20 cellular contexts compared by ENCODE assay signal in genomic region chr12:53479314-53479713, GRCh38. TPM values are rescaled to one million over a fixed set of nuclear protein-coding genes. Genes with fewer than 3 reads are reported as not detected.
DNase-seq lines count a peak whose midpoint lies in the region; ATAC-seq, FAIRE-seq and TF ChIP-seq lines count a peak whose summit lies in the region.
"Had no signal": no experiment of that assay in that cellular context is flagged by ENCODE, and none has a peak within 500 bp of the region (broad histone marks: within the 10 kb centered on the region; RNA-seq: fewer than 3 reads in every experiment).

No MANE protein-coding gene starts in this region.

- POLR2A ChIA-PET in HepG2 (lab: Yijun Ruan, JAX) = interaction anchor here (1.2 to 1.8 kb wide), 2 partner anchors 11 to 22 kb away, joined by 3 to 8 read pairs; partner anchors contain the start of gene TARBP2

- TF ChIP-seq EP300 in HepG2 (IDR thresholded peaks at IDR 0.05; ENCODE audit: low read depth in 2 of 2, low read length in 2 of 2) (no peak), HepG2 (CRISPR knock-in tag; IDR thresholded peaks at IDR 0.05; ENCODE audit: borderline replicate concordance) (no peak)

- H3K4me1 ChIP-seq in HepG2 (ENCODE audit: insufficient read depth, low read length) = no peaks in the 10 kb centered on the region
- H3K4me1 ChIP-seq in right lobe of liver = peaks cover 0 to 3% (median 0%) of the 10 kb centered on the region in 4 donors
- peaks cover 2% of the 10 kb centered on the region for H3K4me1 ChIP-seq in hepatocyte (ENCODE audit: insufficient read depth)

- H3K27me3 ChIP-seq in HepG2 (ENCODE audit: control insufficient read depth in 1 of 2, insufficient read depth in 2 of 2, low read length in 2 of 2) (no peaks in the 10 kb centered on the region), right lobe of liver (no peaks in the 10 kb centered on the region), hepatocyte (no peaks in the 10 kb centered on the region)
- H3K27me3 ChIP-seq: upper lobe of right lung had no signal

- H3K79me2 ChIP-seq in HepG2 (ENCODE audit: insufficient read depth, low read length) (peaks cover 3% of the 10 kb centered on the region), hepatocyte (peaks cover 46% of the 10 kb centered on the region)

- H3K9me3 ChIP-seq in HepG2 (ENCODE audit: low read length) (no peaks in the 10 kb centered on the region), right lobe of liver (no peaks in the 10 kb centered on the region), hepatocyte (ENCODE audit: low read depth) (no peaks in the 10 kb centered on the region)
- H3K9me3 ChIP-seq: upper lobe of right lung had no signal

- TF ChIP-seq POLR2A in HepG2 (IDR thresholded peaks at IDR 0.05; ENCODE audit: insufficient read depth in 1 of 2, low read depth in 2 of 2, low read length in 2 of 2) (no peak), right lobe of liver (IDR thresholded peaks at IDR 0.05) (no peak)

- CTCF ChIA-PET in HepG2 (lab: Yijun Ruan, JAX; ENCODE audit: low intra/inter-chr PET ratio, low total read pairs) = no interaction called here

- H4K20me1 ChIP-seq in HepG2 (ENCODE audit: insufficient read depth, low read length) (peaks cover 26% of the 10 kb centered on the region), hepatocyte (ENCODE audit: insufficient read depth, poor library complexity, severe bottlenecking) (peaks cover 72% of the 10 kb centered on the region)

- 95% methylated on average over 5 of the region's 5 CpGs for WGBS in HepG2 (ENCODE audit: low lambda C conversion rate)
- WGBS in right lobe of liver (ENCODE audit: insufficient coverage, low coverage, low lambda C conversion rate, missing lambda C conversion rate) = 85% methylated on average over 5 of the region's 5 CpGs
- WGBS in hepatocyte (ENCODE audit: low lambda C conversion rate, missing lambda C conversion rate) = 81% methylated on average over 5 of the region's 5 CpGs

- ATAC-seq in HepG2 (no peak), right lobe of liver (no peak), GM21423 (IDR thresholded peaks at IDR 0.05; ENCODE audit: unreplicated experiment) (no peak), GM21360 (IDR thresholded peaks at IDR 0.05; ENCODE audit: unreplicated experiment) (no peak)
- ATAC-seq: stimulated activated naive B cell treated with anti-CD40 and anti-IgM and Interleukin-4, amounts not matched to agents 10 μg/mL and 1 μg/mL and 100 μg/mL, for 72 hours; upper lobe of right lung had no signal

- TF ChIP-seq CTCF in HepG2 (CRISPR knock-in tag; IDR thresholded peaks at IDR 0.05) (no peak), right lobe of liver (IDR thresholded peaks at IDR 0.05) (no peak), hepatocyte (IDR thresholded peaks at IDR 0.05; ENCODE audit: poor library complexity) (no peak)

- H3K4me1 Mint-ChIP-seq in activated naive CD8-positive, alpha-beta T cell (ENCODE audit: low read depth) = peaks cover 27% of the 10 kb centered on the region

- H3K4me3 Mint-ChIP-seq in activated naive CD8-positive, alpha-beta T cell = no peak overlapping the region
- H3K4me3 Mint-ChIP-seq: activated B cell treated with CpG ODN at 0.5 μM for 24 hours; H9; mesothelial cell of epicardium; stimulated activated naive B cell treated with anti-CD40 and anti-IgM and Interleukin-4, amounts not matched to agents 10 μg/mL and 1 μg/mL and 100 μg/mL, for 72 hours had no signal

- peaks cover 24 to 68% of the 10 kb centered on the region in 2 experiments for H3K36me3 ChIP-seq in HepG2 (replicated peaks in 1 of 2; ENCODE audit: control insufficient read depth in 1 of 2, insufficient read depth in 2 of 2, low read length in 2 of 2)
- H3K36me3 ChIP-seq in right lobe of liver = peaks cover 21 to 80% (median 47%) of the 10 kb centered on the region in 4 donors
- peaks cover 6% of the 10 kb centered on the region for H3K36me3 ChIP-seq in hepatocyte (replicated peaks; ENCODE audit: insufficient read depth, low read depth)

- FAIRE-seq in HepG2 (lab: Jason Lieb, UNC) = no peak
- FAIRE-seq: islet of Langerhans, RCC 7860 had no signal

- H3K9me3 Mint-ChIP-seq in activated naive CD8-positive, alpha-beta T cell (ENCODE audit: low read depth) = no peaks in the 10 kb centered on the region
- H3K9me3 Mint-ChIP-seq: activated B cell treated with CpG ODN at 0.5 μM for 24 hours; H9; mesothelial cell of epicardium; stimulated activated naive B cell treated with anti-CD40 and anti-IgM and Interleukin-4, amounts not matched to agents 10 μg/mL and 1 μg/mL and 100 μg/mL, for 72 hours had no signal

- H3K36me3 Mint-ChIP-seq in activated naive CD8-positive, alpha-beta T cell = peaks cover 4% of the 10 kb centered on the region

- no peaks in the 10 kb centered on the region for H3K9me2 ChIP-seq in hepatocyte (replicated peaks; ENCODE audit: insufficient read depth)

- no peak for TF ChIP-seq RAD21 in HepG2 (CRISPR knock-in tag; IDR thresholded peaks at IDR 0.05)

- H3K9ac ChIP-seq in HepG2 (ENCODE audit: insufficient read depth, low read depth, low read length) = no peak overlapping the region

- no peak overlapping the region for H2AFZ ChIP-seq in HepG2 (ENCODE audit: low read length)
- no peak overlapping the region for H2AFZ ChIP-seq in hepatocyte

- no peak overlapping the region for H3K4me2 ChIP-seq in HepG2 (ENCODE audit: low read depth, low read length)
- no peak overlapping the region for H3K4me2 ChIP-seq in hepatocyte

- H3K27ac Mint-ChIP-seq in activated naive CD8-positive, alpha-beta T cell = peak overlapping the region; percentile 10
- H3K27ac Mint-ChIP-seq: activated B cell treated with CpG ODN at 0.5 μM for 24 hours; stimulated activated naive B cell treated with anti-CD40 and anti-IgM and Interleukin-4, amounts not matched to agents 10 μg/mL and 1 μg/mL and 100 μg/mL, for 72 hours had no signal

- intact Hi-C loops in HepG2 (cut with micrococcal nuclease; ENCODE audit: unreplicated experiment) = no loop called here
- intact Hi-C loops in right lobe of liver (cut with DNase I) = no loop called here

- H3K27me3 Mint-ChIP-seq in activated naive CD8-positive, alpha-beta T cell = no peaks in the 10 kb centered on the region
- H3K27me3 Mint-ChIP-seq: activated B cell treated with CpG ODN at 0.5 μM for 24 hours; stimulated activated naive B cell treated with anti-CD40 and anti-IgM and Interleukin-4, amounts not matched to agents 10 μg/mL and 1 μg/mL and 100 μg/mL, for 72 hours had no signal

- no TSS peak for BruUV-seq in HepG2 (replicated peaks; lab: Mats Ljungman, UMichigan)

- in situ Hi-C loops in HepG2 (cut with HindIII; ENCODE audit: extremely low pct_ligation_motif_present, low pct_unique_long_range_greater_than_20kb) = no loop called here

- DNase-seq in HepG2 (ENCODE audit: low spot score) = no peak
- no peak for DNase-seq in right lobe of liver
- no peak for DNase-seq in hepatocyte (ENCODE audit: low spot score)
- DNase-seq in NOMO-1 (lab: John Stamatoyannopoulos, UW; ENCODE audit: unreplicated experiment in 2 of 2) = no peak
- no peak for DNase-seq in NCI-H446 (lab: John Stamatoyannopoulos, UW)
- DNase-seq: activated B cell treated with CpG ODN at 0.5 μM for 24 hours; activated CD8-positive, alpha-beta memory T cell treated with anti-CD3 and anti-CD28 coated beads, Interleukin-2, amount 50 U/mL, for 4 hours; GDM1; H9; NCI-H1092; NCI-H774; stimulated activated naive B cell treated with anti-CD40 and anti-IgM and Interleukin-4, amounts not matched to agents 10 μg/mL and 1 μg/mL and 100 μg/mL, for 72 hours; upper lobe of right lung had no signal

- H3K4me3 ChIP-seq in HepG2 (replicated peaks in 1 of 3; ENCODE audit: insufficient read depth in 1 of 3, low read depth in 2 of 3, low read length in 3 of 3) = no peak overlapping the region
- no peak overlapping the region for H3K4me3 ChIP-seq in right lobe of liver
- no peak overlapping the region for H3K4me3 ChIP-seq in hepatocyte
- H3K4me3 ChIP-seq: upper lobe of right lung had no signal

- no peak overlapping the region for H3K27ac ChIP-seq in HepG2 (ENCODE audit: extremely low read length, insufficient read depth, low read length)
- H3K27ac ChIP-seq in right lobe of liver = no peak overlapping the region
- H3K27ac ChIP-seq in hepatocyte = peak overlapping the region; percentile 59
- H3K27ac ChIP-seq: upper lobe of right lung had no signal

RNA-seq across cellular contexts. Expression of gene MAP3K12, which starts 19.9 kb away (rescaled TPM):
- total RNA-seq in HepG2 (2016; rRNA removed; fragmentation: Illumina TruSeq; extraction: Trizol) (0.13 and 0.20 TPM in 2 replicates), right lobe of liver (1 to 10 TPM in 4 of 6 experiments, under 1 TPM in 2; 0.68 to 2.9 (median 1.5) TPM), hepatocyte (10.8 and 16.0 TPM in 2 replicates)
- total RNA-seq in HepG2 (2016; cell fraction: cytosol; rRNA removed; fragmentation: Illumina TruSeq; extraction: Trizol; ENCODE audit: low read depth) = under 0.01 and 0.10 TPM in 2 replicates
- 0.25 and 0.28 TPM in 2 replicates for total RNA-seq in HepG2 (2016; cell fraction: insoluble cytoplasmic fraction; rRNA removed; fragmentation: Illumina TruSeq; extraction: Trizol)
- 0.03 and 0.25 TPM in 2 replicates for total RNA-seq in HepG2 (2016; cell fraction: membrane; rRNA removed; fragmentation: Illumina TruSeq; extraction: Trizol)
- 0.16 and 0.28 TPM in 2 replicates for total RNA-seq in HepG2 (2016; cell fraction: nucleus; rRNA removed; fragmentation: Illumina TruSeq; extraction: Trizol)
- polyA plus RNA-seq in HepG2 (2011; rRNA removed) (1.1 and 1.3 TPM in 2 replicates), hepatocyte (10.0 and 14.0 TPM in 2 replicates)
- polyA plus RNA-seq in HepG2 (2011; cell fraction: cytosol; rRNA removed) = 0.23 and 0.60 TPM in 2 replicates
- 5.5 and 6.6 TPM in 2 replicates for polyA plus RNA-seq in HepG2 (2011; cell fraction: nucleus; rRNA removed)
- 1.9 and 2.3 TPM in 2 replicates for polyA plus RNA-seq in HepG2 (2012)
- 0.02 TPM in 1 of 2 replicates, not detected in the other for polyA plus RNA-seq in HepG2 (2016; cell fraction: cytosol; fragmentation: Illumina TruSeq; extraction: Trizol; ENCODE audit: low read depth)
- 0.05 and 0.10 TPM in 2 replicates for polyA plus RNA-seq in HepG2 (2016; cell fraction: insoluble cytoplasmic fraction; fragmentation: Illumina TruSeq; extraction: Trizol; ENCODE audit: low read depth)
- polyA plus RNA-seq in HepG2 (2016; cell fraction: membrane; fragmentation: Illumina TruSeq; extraction: Trizol; ENCODE audit: low read depth) = not detected in 2 replicates
- 0.34 and 1.5 TPM in 2 replicates for polyA plus RNA-seq in HepG2 (2016; cell fraction: nucleus; fragmentation: Illumina TruSeq; extraction: Trizol; ENCODE audit: insufficient read depth, low read depth)
- 1.4 and 3.4 TPM in 2 replicates for polyA minus RNA-seq in HepG2 (2011; rRNA and poly(A)+ RNA removed; ENCODE audit: low replicate concordance)
- polyA minus RNA-seq in HepG2 (2011; cell fraction: cytosol; rRNA and poly(A)+ RNA removed) = 0.26 and 0.49 TPM in 2 replicates
- 1.3 and 1.6 TPM in 2 replicates for polyA minus RNA-seq in HepG2 (2011; cell fraction: nucleus; rRNA and poly(A)+ RNA removed)

RNA-seq across cellular contexts. Expression of gene TARBP2, which starts 21.8 kb away (rescaled TPM):
- 39.5 and 55.5 TPM in 2 replicates for total RNA-seq in HepG2 (2016; rRNA removed; fragmentation: Illumina TruSeq; extraction: Trizol)
- total RNA-seq in HepG2 (2016; cell fraction: cytosol; rRNA removed; fragmentation: Illumina TruSeq; extraction: Trizol; ENCODE audit: low read depth) = 73.3 and 74.5 TPM in 2 replicates
- 37.9 and 54.0 TPM in 2 replicates for total RNA-seq in HepG2 (2016; cell fraction: insoluble cytoplasmic fraction; rRNA removed; fragmentation: Illumina TruSeq; extraction: Trizol)
- 79.2 and 87.3 TPM in 2 replicates for total RNA-seq in HepG2 (2016; cell fraction: membrane; rRNA removed; fragmentation: Illumina TruSeq; extraction: Trizol)
- total RNA-seq in HepG2 (2016; cell fraction: nucleus; rRNA removed; fragmentation: Illumina TruSeq; extraction: Trizol) = 45.3 and 52.6 TPM in 2 replicates
- polyA plus RNA-seq in HepG2 (2011; rRNA removed) = 47.0 and 49.2 TPM in 2 replicates
- 34.4 and 52.5 TPM in 2 replicates for polyA plus RNA-seq in HepG2 (2011; cell fraction: cytosol; rRNA removed)
- polyA plus RNA-seq in HepG2 (2011; cell fraction: nucleus; rRNA removed) = 186 and 198 TPM in 2 replicates
- 22.1 and 25.4 TPM in 2 replicates for polyA plus RNA-seq in HepG2 (2012)
- polyA plus RNA-seq in HepG2 (2016; cell fraction: cytosol; fragmentation: Illumina TruSeq; extraction: Trizol; ENCODE audit: low read depth) = 64.6 and 72.6 TPM in 2 replicates
- 32.5 and 37.2 TPM in 2 replicates for polyA plus RNA-seq in HepG2 (2016; cell fraction: insoluble cytoplasmic fraction; fragmentation: Illumina TruSeq; extraction: Trizol; ENCODE audit: low read depth)
- 60.8 and 63.3 TPM in 2 replicates for polyA plus RNA-seq in HepG2 (2016; cell fraction: membrane; fragmentation: Illumina TruSeq; extraction: Trizol; ENCODE audit: low read depth)
- polyA plus RNA-seq in HepG2 (2016; cell fraction: nucleus; fragmentation: Illumina TruSeq; extraction: Trizol; ENCODE audit: insufficient read depth, low read depth) = 85.1 and 85.5 TPM in 2 replicates
- 46.1 and 74.4 TPM in 2 replicates for polyA minus RNA-seq in HepG2 (2011; rRNA and poly(A)+ RNA removed; ENCODE audit: low replicate concordance)
- polyA minus RNA-seq in HepG2 (2011; cell fraction: cytosol; rRNA and poly(A)+ RNA removed) = 11.2 and 16.6 TPM in 2 replicates
- polyA minus RNA-seq in HepG2 (2011; cell fraction: nucleus; rRNA and poly(A)+ RNA removed) = 46.1 and 50.8 TPM in 2 replicates
- 10 to 100 TPM; 15.1 to 20.8 (median 17.8) TPM for total RNA-seq in right lobe of liver
- total RNA-seq in hepatocyte = 39.1 and 54.6 TPM in 2 replicates
- 81.1 and 88.6 TPM in 2 replicates for polyA plus RNA-seq in hepatocyte

RNA-seq across cellular contexts. Expression of gene PCBP2, which starts 27.4 kb away (rescaled TPM):
- total RNA-seq in HepG2 (2016; rRNA removed; fragmentation: Illumina TruSeq; extraction: Trizol) (154 and 265 TPM in 2 replicates), right lobe of liver (100 to 1,000 TPM; 254 to 463 (median 347) TPM), hepatocyte (343 and 389 TPM in 2 replicates)
- 156 and 172 TPM in 2 replicates for total RNA-seq in HepG2 (2016; cell fraction: cytosol; rRNA removed; fragmentation: Illumina TruSeq; extraction: Trizol; ENCODE audit: low read depth)
- 132 and 265 TPM in 2 replicates for total RNA-seq in HepG2 (2016; cell fraction: insoluble cytoplasmic fraction; rRNA removed; fragmentation: Illumina TruSeq; extraction: Trizol)
- total RNA-seq in HepG2 (2016; cell fraction: membrane; rRNA removed; fragmentation: Illumina TruSeq; extraction: Trizol) = 447 and 497 TPM in 2 replicates
- total RNA-seq in HepG2 (2016; cell fraction: nucleus; rRNA removed; fragmentation: Illumina TruSeq; extraction: Trizol) = 279 and 306 TPM in 2 replicates
- polyA plus RNA-seq in HepG2 (2011; rRNA removed) (345 and 390 TPM in 2 replicates), hepatocyte (132 and 133 TPM in 2 replicates)
- polyA plus RNA-seq in HepG2 (2011; cell fraction: cytosol; rRNA removed) = 323 and 364 TPM in 2 replicates
- 477 and 513 TPM in 2 replicates for polyA plus RNA-seq in HepG2 (2011; cell fraction: nucleus; rRNA removed)
- polyA plus RNA-seq in HepG2 (2012) = 786 and 1,014 TPM in 2 replicates
- 954 and 1,027 TPM in 2 replicates for polyA plus RNA-seq in HepG2 (2016; cell fraction: cytosol; fragmentation: Illumina TruSeq; extraction: Trizol; ENCODE audit: low read depth)
- polyA plus RNA-seq in HepG2 (2016; cell fraction: insoluble cytoplasmic fraction; fragmentation: Illumina TruSeq; extraction: Trizol; ENCODE audit: low read depth) = 599 and 702 TPM in 2 replicates
- polyA plus RNA-seq in HepG2 (2016; cell fraction: membrane; fragmentation: Illumina TruSeq; extraction: Trizol; ENCODE audit: low read depth) = 1,162 and 1,386 TPM in 2 replicates
- polyA plus RNA-seq in HepG2 (2016; cell fraction: nucleus; fragmentation: Illumina TruSeq; extraction: Trizol; ENCODE audit: insufficient read depth, low read depth) = 670 and 689 TPM in 2 replicates
- 709 and 1,043 TPM in 2 replicates for polyA minus RNA-seq in HepG2 (2011; rRNA and poly(A)+ RNA removed; ENCODE audit: low replicate concordance)
- 515 and 646 TPM in 2 replicates for polyA minus RNA-seq in HepG2 (2011; cell fraction: cytosol; rRNA and poly(A)+ RNA removed)
- polyA minus RNA-seq in HepG2 (2011; cell fraction: nucleus; rRNA and poly(A)+ RNA removed) = 549 and 596 TPM in 2 replicates

RNA-seq across cellular contexts. Expression of gene NPFF, which starts 28.0 kb away (rescaled TPM):
- total RNA-seq in HepG2 (2016; rRNA removed; fragmentation: Illumina TruSeq; extraction: Trizol) (0.51 TPM in 1 of 2 replicates, not detected in the other), right lobe of liver (not detected), hepatocyte (not detected in 2 replicates)
- not detected in 2 replicates for total RNA-seq in HepG2 (2016; cell fraction: cytosol; rRNA removed; fragmentation: Illumina TruSeq; extraction: Trizol; ENCODE audit: low read depth)
- 0.56 TPM in 1 of 2 replicates, not detected in the other for total RNA-seq in HepG2 (2016; cell fraction: insoluble cytoplasmic fraction; rRNA removed; fragmentation: Illumina TruSeq; extraction: Trizol)
- total RNA-seq in HepG2 (2016; cell fraction: membrane; rRNA removed; fragmentation: Illumina TruSeq; extraction: Trizol) = not detected in 2 replicates
- not detected in 2 replicates for total RNA-seq in HepG2 (2016; cell fraction: nucleus; rRNA removed; fragmentation: Illumina TruSeq; extraction: Trizol)
- polyA plus RNA-seq in HepG2 (2011; rRNA removed) (not detected in 2 replicates), hepatocyte (0.77 TPM in 1 of 2 replicates, not detected in the other)
- polyA plus RNA-seq in HepG2 (2011; cell fraction: cytosol; rRNA removed) = not detected in 2 replicates
- 0.48 TPM in 1 of 2 replicates, not detected in the other for polyA plus RNA-seq in HepG2 (2011; cell fraction: nucleus; rRNA removed)
- 0.41 TPM in 1 of 2 replicates, not detected in the other for polyA plus RNA-seq in HepG2 (2012)
- 0.25 TPM in 1 of 2 replicates, not detected in the other for polyA plus RNA-seq in HepG2 (2016; cell fraction: cytosol; fragmentation: Illumina TruSeq; extraction: Trizol; ENCODE audit: low read depth)
- not detected in 2 replicates for polyA plus RNA-seq in HepG2 (2016; cell fraction: insoluble cytoplasmic fraction; fragmentation: Illumina TruSeq; extraction: Trizol; ENCODE audit: low read depth)
- polyA plus RNA-seq in HepG2 (2016; cell fraction: membrane; fragmentation: Illumina TruSeq; extraction: Trizol; ENCODE audit: low read depth) = not detected in 2 replicates
- polyA plus RNA-seq in HepG2 (2016; cell fraction: nucleus; fragmentation: Illumina TruSeq; extraction: Trizol; ENCODE audit: insufficient read depth, low read depth) = 1.2 TPM in 1 of 2 replicates, not detected in the other
- polyA minus RNA-seq in HepG2 (2011; rRNA and poly(A)+ RNA removed; ENCODE audit: low replicate concordance) = not detected in 2 replicates
- not detected in 2 replicates for polyA minus RNA-seq in HepG2 (2011; cell fraction: cytosol; rRNA and poly(A)+ RNA removed)
- polyA minus RNA-seq in HepG2 (2011; cell fraction: nucleus; rRNA and poly(A)+ RNA removed) = not detected in 2 replicates
- total RNA-seq: activated B cell treated with CpG ODN at 0.5 μM for 24 hours, H9, mesothelial cell of epicardium, omental fat pad, upper lobe of right lung had no signal

RNA-seq across cellular contexts. Expression of gene PRR13, which starts 37.8 kb away (rescaled TPM):
- 102 and 109 TPM in 2 replicates for total RNA-seq in HepG2 (2016; rRNA removed; fragmentation: Illumina TruSeq; extraction: Trizol)
- total RNA-seq in HepG2 (2016; cell fraction: cytosol; rRNA removed; fragmentation: Illumina TruSeq; extraction: Trizol; ENCODE audit: low read depth) = 78.3 and 97.6 TPM in 2 replicates
- 99.2 and 114 TPM in 2 replicates for total RNA-seq in HepG2 (2016; cell fraction: insoluble cytoplasmic fraction; rRNA removed; fragmentation: Illumina TruSeq; extraction: Trizol)
- 113 and 134 TPM in 2 replicates for total RNA-seq in HepG2 (2016; cell fraction: membrane; rRNA removed; fragmentation: Illumina TruSeq; extraction: Trizol)
- 37.8 and 46.1 TPM in 2 replicates for total RNA-seq in HepG2 (2016; cell fraction: nucleus; rRNA removed; fragmentation: Illumina TruSeq; extraction: Trizol)
- polyA plus RNA-seq in HepG2 (2011; rRNA removed) = 65.0 and 70.4 TPM in 2 replicates
- polyA plus RNA-seq in HepG2 (2011; cell fraction: cytosol; rRNA removed) = 58.7 and 62.8 TPM in 2 replicates
- polyA plus RNA-seq in HepG2 (2011; cell fraction: nucleus; rRNA removed) = 20.0 and 31.0 TPM in 2 replicates
- 99.5 and 141 TPM in 2 replicates for polyA plus RNA-seq in HepG2 (2012)
- polyA plus RNA-seq in HepG2 (2016; cell fraction: cytosol; fragmentation: Illumina TruSeq; extraction: Trizol; ENCODE audit: low read depth) = 115 and 156 TPM in 2 replicates
- 164 and 180 TPM in 2 replicates for polyA plus RNA-seq in HepG2 (2016; cell fraction: insoluble cytoplasmic fraction; fragmentation: Illumina TruSeq; extraction: Trizol; ENCODE audit: low read depth)
- polyA plus RNA-seq in HepG2 (2016; cell fraction: membrane; fragmentation: Illumina TruSeq; extraction: Trizol; ENCODE audit: low read depth) = 149 and 177 TPM in 2 replicates
- polyA plus RNA-seq in HepG2 (2016; cell fraction: nucleus; fragmentation: Illumina TruSeq; extraction: Trizol; ENCODE audit: insufficient read depth, low read depth) = 113 and 118 TPM in 2 replicates
- 59.9 and 104 TPM in 2 replicates for polyA minus RNA-seq in HepG2 (2011; rRNA and poly(A)+ RNA removed; ENCODE audit: low replicate concordance)
- 20.7 and 32.5 TPM in 2 replicates for polyA minus RNA-seq in HepG2 (2011; cell fraction: cytosol; rRNA and poly(A)+ RNA removed)
- 18.5 and 23.0 TPM in 2 replicates for polyA minus RNA-seq in HepG2 (2011; cell fraction: nucleus; rRNA and poly(A)+ RNA removed)
- 10 to 100 TPM; 35.9 to 91.2 (median 61.0) TPM for total RNA-seq in right lobe of liver
- 135 and 150 TPM in 2 replicates for total RNA-seq in hepatocyte
- 457 and 458 TPM in 2 replicates for polyA plus RNA-seq in hepatocyte
